10 cellular contexts compared by ENCODE assay signal in the genomic region with DNA sequence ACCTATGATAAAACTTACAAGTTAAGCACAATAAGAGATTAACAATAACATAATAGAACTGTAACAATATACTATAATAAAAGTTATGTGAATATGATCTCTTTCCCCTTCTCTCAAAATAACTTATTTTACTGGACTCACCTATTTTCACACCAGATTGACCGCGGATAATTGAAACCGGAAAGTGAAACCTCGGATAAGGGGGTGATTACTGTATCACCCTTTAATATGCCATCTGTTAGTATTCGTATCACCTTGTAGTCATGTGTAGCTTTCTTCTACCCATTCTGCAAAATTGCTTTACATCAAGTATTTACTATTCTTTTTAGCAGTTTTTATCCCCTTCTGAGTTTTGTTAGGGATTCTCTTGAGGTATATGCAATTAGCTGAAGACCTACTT. TPM values are rescaled to one million over a fixed set of nuclear protein-coding genes. Genes with fewer than 3 reads are reported as not detected.
DNase-seq lines count a peak whose midpoint lies in the region; ATAC-seq and TF ChIP-seq lines count a peak whose summit lies in the region.
"Had no signal": no experiment of that assay in that cellular context is flagged by ENCODE, and none has a peak within 500 bp of the region (broad histone marks: within the 10 kb centered on the region; RNA-seq: fewer than 3 reads in every experiment).

No MANE protein-coding gene starts in this region.

- no peaks in the 10 kb centered on the region for H3K9me3 Mint-ChIP-seq in T-helper 2 cell treated with Interferon-gamma antibody and Interleukin-4, amounts not matched to agents 5 μg/mL and 100 μg/mL, for 36 hours
- H3K9me3 Mint-ChIP-seq in stimulated activated effector memory CD8-positive, alpha-beta T cell treated with anti-CD3 and anti-CD28 coated beads, Interleukin-12 subunit alpha, Interleukin-12 subunit beta, amount 100 ng/mL, for 72 hours, result no peaks in the 10 kb centered on the region

- H3K27me3 ChIP-seq in foreskin keratinocyte, result no peaks in the 10 kb centered on the region

- H3K4me1 Mint-ChIP-seq in T-helper 2 cell treated with Interferon-gamma antibody and Interleukin-4, amounts not matched to agents 5 μg/mL and 100 μg/mL, for 36 hours (ENCODE audit: low read depth), result peaks cover 35% of the 10 kb centered on the region
- H3K4me1 Mint-ChIP-seq in stimulated activated effector memory CD8-positive, alpha-beta T cell treated with anti-CD3 and anti-CD28 coated beads, Interleukin-12 subunit alpha, Interleukin-12 subunit beta, amount 100 ng/mL, for 72 hours, result peaks cover 33% of the 10 kb centered on the region

- peak overlapping the region; percentile 94 for H3K27ac Mint-ChIP-seq in T-helper 2 cell treated with Interferon-gamma antibody and Interleukin-4, amounts not matched to agents 5 μg/mL and 100 μg/mL, for 36 hours
- H3K27ac Mint-ChIP-seq in stimulated activated effector memory CD8-positive, alpha-beta T cell treated with anti-CD3 and anti-CD28 coated beads, Interleukin-12 subunit alpha, Interleukin-12 subunit beta, amount 100 ng/mL, for 72 hours, result peak overlapping the region; percentile 95

- H3K36me3 Mint-ChIP-seq in T-helper 2 cell treated with Interferon-gamma antibody and Interleukin-4, amounts not matched to agents 5 μg/mL and 100 μg/mL, for 36 hours (ENCODE audit: low read depth), result peaks cover 33% of the 10 kb centered on the region
- H3K36me3 Mint-ChIP-seq in stimulated activated effector memory CD8-positive, alpha-beta T cell treated with anti-CD3 and anti-CD28 coated beads, Interleukin-12 subunit alpha, Interleukin-12 subunit beta, amount 100 ng/mL, for 72 hours, result peaks cover 61% of the 10 kb centered on the region

- H3K27me3 Mint-ChIP-seq in T-helper 2 cell treated with Interferon-gamma antibody and Interleukin-4, amounts not matched to agents 5 μg/mL and 100 μg/mL, for 36 hours (ENCODE audit: low read depth), result peaks cover 4% of the 10 kb centered on the region

- peaks cover 18% of the 10 kb centered on the region for H3K4me1 ChIP-seq in foreskin keratinocyte

- peak; percentile 12 for DNase-seq in NCI-H748 (lab: John Stamatoyannopoulos, UW; ENCODE audit: unreplicated experiment)
- no peak for DNase-seq in NCI-H748 treated with DMSO at 0.1 percent for 48 hours (lab: John Stamatoyannopoulos, UW)
- DNase-seq in T-helper 2 cell treated with Interferon-gamma antibody and Interleukin-4, amounts not matched to agents 5 μg/mL and 100 μg/mL, for 36 hours (ENCODE audit: low spot score), result no peak
- no peak for DNase-seq in foreskin keratinocyte
- DNase-seq in stimulated activated effector memory CD8-positive, alpha-beta T cell treated with anti-CD3 and anti-CD28 coated beads, Interleukin-12 subunit alpha, Interleukin-12 subunit beta, amount 100 ng/mL, for 72 hours (ENCODE audit: low spot score in 2 of 2), result no peak
- no peak for DNase-seq in NCI-H1105 (lab: John Stamatoyannopoulos, UW)
- no peak for DNase-seq in Ammon's horn (ENCODE audit: low spot score)
- DNase-seq: ACHN, midbrain had no signal

- ATAC-seq in foreskin keratinocyte (no peak), HG03439 (IDR thresholded peaks at IDR 0.05; ENCODE audit: unreplicated experiment) (no peak)
- no peak for ATAC-seq in stimulated activated effector memory CD8-positive, alpha-beta T cell treated with anti-CD3 and anti-CD28 coated beads, Interleukin-12 subunit alpha, Interleukin-12 subunit beta, amount 100 ng/mL, for 72 hours

- H3K4me3 Mint-ChIP-seq in T-helper 2 cell treated with Interferon-gamma antibody and Interleukin-4, amounts not matched to agents 5 μg/mL and 100 μg/mL, for 36 hours, result peak overlapping the region; percentile 89
- peak overlapping the region; percentile 94 for H3K4me3 Mint-ChIP-seq in stimulated activated effector memory CD8-positive, alpha-beta T cell treated with anti-CD3 and anti-CD28 coated beads, Interleukin-12 subunit alpha, Interleukin-12 subunit beta, amount 100 ng/mL, for 72 hours

- peak overlapping the region; percentile 88 for H3K27ac ChIP-seq in foreskin keratinocyte

- TF ChIP-seq CTCF in foreskin keratinocyte (conservative IDR thresholded peaks at IDR 0.05), result no peak

RNA-seq across cellular contexts. Expression of gene SPCS3, which starts 1.8 kb away (rescaled TPM):
- total RNA-seq in foreskin keratinocyte, result 96.6 and 97.4 TPM in 2 replicates
- 44.8 and 50.8 TPM in 2 replicates for polyA plus RNA-seq in foreskin keratinocyte

RNA-seq across cellular contexts. Expression of gene ASB5, which starts 52.6 kb away (rescaled TPM):
- not detected in 2 replicates for total RNA-seq in foreskin keratinocyte
- 0.03 TPM in 1 of 2 replicates, not detected in the other for polyA plus RNA-seq in foreskin keratinocyte
